33 cellular contexts compared by ENCODE assay signal in genomic region chr4:180946188-180946587, GRCh38.
DNase-seq lines count a peak whose midpoint lies in the region; ATAC-seq, FAIRE-seq and TF ChIP-seq lines count a peak whose summit lies in the region.
"Had no signal": no experiment of that assay in that cellular context is flagged by ENCODE, and none has a peak within 500 bp of the region (broad histone marks: within the 10 kb centered on the region; RNA-seq: fewer than 3 reads in every experiment).

No MANE protein-coding gene starts in this region.

- intact Hi-C loops in HepG2 (cut with micrococcal nuclease; ENCODE audit: unreplicated experiment) (no loop called here), right lobe of liver (cut with DNase I) (no loop called here), HCT116 (cut with micrococcal nuclease) (loop anchor here (2.0 kb wide), 1 partner anchor 281 kb away; no protein-coding TSS in a partner anchor), posterior cingulate gyrus (cut with DNase I) (loop anchor here (5.0 kb wide), 1 partner anchor 119 kb away; no protein-coding TSS in a partner anchor)

- DNase-seq in HepG2 (ENCODE audit: low spot score) (no peak), right lobe of liver (no peak), HCT116 (ENCODE audit: low read depth, low spot score) (no peak), posterior cingulate gyrus (no peak)
- DNase-seq: 8988T; ACHN; AML-193; BE2C; C1 segment of cervical spinal cord; Caco-2; Calu3; CD4-positive, alpha-beta memory T cell; CD4-positive, alpha-beta T cell; CD4-positive, CD25-positive, alpha-beta regulatory T cell; CD8-positive, alpha-beta memory T cell; CD8-positive, alpha-beta T cell; COR-L47; DMS 273 treated with DMSO at 0.1 percent for 48 hours; DMS153; DMS53; DMS79; DMS79 treated with DMSO at 0.1 percent for 48 hours; DND-41; EL had no signal

- 60% methylated on average over 4 of the region's 4 CpGs for WGBS in HepG2 (ENCODE audit: low lambda C conversion rate)
- 81% methylated on average over 4 of the region's 4 CpGs for WGBS in right lobe of liver (ENCODE audit: insufficient coverage, low coverage, low lambda C conversion rate, missing lambda C conversion rate)

- H3K27ac ChIP-seq in HepG2 (ENCODE audit: extremely low read length, insufficient read depth, low read length) (no peak overlapping the region), right lobe of liver (no peak overlapping the region), HCT116 (ENCODE audit: low read depth, low read length) (no peak overlapping the region), HEK293 (ENCODE audit: extremely low read depth, low read depth, low read length) (no peak overlapping the region)
- H3K27ac ChIP-seq: 22Rv1; A549; BLaER1; BLaER1 treated with 17β-estradiol and CSF1 and Interleukin-3, amounts not matched to agents 10 nM and 100 nM; C4-2B had no signal

- H3K36me3 ChIP-seq in HepG2 (replicated peaks in 1 of 2; ENCODE audit: control insufficient read depth in 1 of 2, insufficient read depth in 2 of 2, low read length in 2 of 2) (no peaks in the 10 kb centered on the region), right lobe of liver (no peaks in the 10 kb centered on the region), HCT116 (ENCODE audit: control insufficient read depth in 1 of 2, insufficient read depth in 2 of 2, low read length in 2 of 2) (no peaks in the 10 kb centered on the region), HEK293 (ENCODE audit: control insufficient read depth in 2 of 2, insufficient read depth in 1 of 2, low read length in 2 of 2) (no peaks in the 10 kb centered on the region)
- H3K36me3 ChIP-seq: BE2C; BLaER1; BLaER1 treated with 17β-estradiol and CSF1 and Interleukin-3, amounts not matched to agents 10 nM and 100 nM had no signal

- H2AFZ ChIP-seq in HepG2 (ENCODE audit: low read length), result no peak overlapping the region
- H2AFZ ChIP-seq in HCT116 (ENCODE audit: low read depth, low read length, poor library complexity, severe bottlenecking), result peak overlapping the region; percentile 27

- TF ChIP-seq CTCF in HepG2 (CRISPR knock-in tag; IDR thresholded peaks at IDR 0.05), result no peak
- TF ChIP-seq CTCF in right lobe of liver (IDR thresholded peaks at IDR 0.05), result no peak
- no peak for TF ChIP-seq CTCF in HCT116 (IDR thresholded peaks at IDR 0.05 in 2 of 3, conservative IDR thresholded peaks at IDR 0.05 in 1 of 3; ENCODE audit: borderline replicate concordance in 1 of 3, insufficient read depth in 1 of 3, low read depth in 2 of 3, low read length in 2 of 3)
- TF ChIP-seq CTCF in HEK293 (tag by site-specific recombination; IDR thresholded peaks at IDR 0.05), result no peak

- no peak overlapping the region for H3K4me3 ChIP-seq in HepG2 (replicated peaks in 1 of 3; ENCODE audit: insufficient read depth in 1 of 3, low read depth in 2 of 3, low read length in 3 of 3)
- H3K4me3 ChIP-seq in right lobe of liver, result no peak overlapping the region
- no peak overlapping the region for H3K4me3 ChIP-seq in HCT116 (replicated peaks in 1 of 2; ENCODE audit: low read depth in 1 of 2, low read length in 2 of 2)
- no peak overlapping the region for H3K4me3 ChIP-seq in HEK293 (ENCODE audit: low read depth, low read length)
- H3K4me3 ChIP-seq: A549; BLaER1; BLaER1 treated with 17β-estradiol and CSF1 and Interleukin-3, amounts not matched to agents 10 nM and 100 nM had no signal

- H3K27me3 ChIP-seq in HepG2 (ENCODE audit: control insufficient read depth in 1 of 2, insufficient read depth in 2 of 2, low read length in 2 of 2) (no peaks in the 10 kb centered on the region), right lobe of liver (no peaks in the 10 kb centered on the region), HCT116 (ENCODE audit: insufficient read depth, low read length) (no peaks in the 10 kb centered on the region)
- H3K27me3 ChIP-seq: BE2C; BLaER1; BLaER1 treated with 17β-estradiol and CSF1 and Interleukin-3, amounts not matched to agents 10 nM and 100 nM had no signal

- TF ChIP-seq RAD21 in HepG2 (CRISPR knock-in tag; IDR thresholded peaks at IDR 0.05), result no peak
- TF ChIP-seq RAD21 in HCT116 (IDR thresholded peaks at IDR 0.05; ENCODE audit: low read depth), result no peak

- TF ChIP-seq EP300 in HepG2 (IDR thresholded peaks at IDR 0.05; ENCODE audit: low read depth in 2 of 2, low read length in 2 of 2) (no peak), HepG2 (CRISPR knock-in tag; IDR thresholded peaks at IDR 0.05; ENCODE audit: borderline replicate concordance) (no peak)

- in situ Hi-C loops in HepG2 (cut with HindIII; ENCODE audit: extremely low pct_ligation_motif_present, low pct_unique_long_range_greater_than_20kb), result no loop called here

- CTCF ChIA-PET in HepG2 (lab: Yijun Ruan, JAX; ENCODE audit: low intra/inter-chr PET ratio, low total read pairs) (no interaction called here), HCT116 (lab: Charles Lee) (no interaction called here), HEK293 (lab: Yijun Ruan, JAX) (interaction anchor here (0.6 kb wide), 1 partner anchor 93 kb away, joined by 3 read pairs; no protein-coding TSS in a partner anchor)

- H3K4me2 ChIP-seq in HepG2 (ENCODE audit: low read depth, low read length) (no peak overlapping the region), HCT116 (ENCODE audit: low read length) (no peak overlapping the region)
- H3K4me2 ChIP-seq: A549; BLaER1; BLaER1 treated with 17β-estradiol and CSF1 and Interleukin-3, amounts not matched to agents 10 nM and 100 nM had no signal

- RAD21 ChIA-PET in HCT116 (lab: Charles Lee; ENCODE audit: low non-redundant PET in 1 of 2, low total read pairs in 2 of 2, uncharacterized antibody in 2 of 2, unreplicated experiment in 2 of 2), result no interaction called here

- H3K9me3 ChIP-seq in HepG2 (ENCODE audit: low read length) (no peaks in the 10 kb centered on the region), right lobe of liver (no peaks in the 10 kb centered on the region), HCT116 (ENCODE audit: control insufficient read depth in 1 of 2, insufficient read depth in 1 of 2, low read depth in 1 of 2, low read length in 2 of 2) (no peaks in the 10 kb centered on the region), HEK293 (ENCODE audit: control insufficient read depth, insufficient read depth, low read depth, low read length) (no peaks in the 10 kb centered on the region)
- H3K9me3 ChIP-seq: A549; BE2C; BLaER1; BLaER1 treated with 17β-estradiol and CSF1 and Interleukin-3, amounts not matched to agents 10 nM and 100 nM; Caco-2 had no signal

- TF ChIP-seq POLR2A in HepG2 (IDR thresholded peaks at IDR 0.05; ENCODE audit: insufficient read depth in 1 of 2, low read depth in 2 of 2, low read length in 2 of 2) (no peak), right lobe of liver (IDR thresholded peaks at IDR 0.05) (no peak), HCT116 (IDR thresholded peaks at IDR 0.05; ENCODE audit: borderline replicate concordance, extremely low read depth, insufficient read depth, insufficient read length) (no peak)

- H4K20me1 ChIP-seq in HepG2 (ENCODE audit: insufficient read depth, low read length) (no peaks in the 10 kb centered on the region), HCT116 (ENCODE audit: insufficient read depth) (no peaks in the 10 kb centered on the region)
- H4K20me1 ChIP-seq: BLaER1; BLaER1 treated with 17β-estradiol and CSF1 and Interleukin-3, amounts not matched to agents 10 nM and 100 nM had no signal

- POLR2A ChIA-PET in HepG2 (lab: Yijun Ruan, JAX), result no interaction called here
- POLR2A ChIA-PET in HCT116 (lab: Charles Lee), result no interaction called here
- POLR2A ChIA-PET in HEK293 (lab: Yijun Ruan, JAX), result no interaction called here

- no peak for FAIRE-seq in HepG2 (lab: Jason Lieb, UNC)
- FAIRE-seq: A204.1, A549, D721Med had no signal

- H3K9me2 ChIP-seq in HCT116 (ENCODE audit: insufficient read depth), result no peaks in the 10 kb centered on the region

- ATAC-seq in HepG2, result no peak
- ATAC-seq in right lobe of liver, result no peak
- ATAC-seq in HCT116, result no peak
- ATAC-seq in HG02642 (IDR thresholded peaks at IDR 0.05; ENCODE audit: poor library complexity, unreplicated experiment), result no peak
- ATAC-seq: A549; CD8-positive, alpha-beta T cell had no signal

- H3K9ac ChIP-seq in HepG2 (ENCODE audit: insufficient read depth, low read depth, low read length), result no peak overlapping the region
- no peak overlapping the region for H3K9ac ChIP-seq in HCT116 (ENCODE audit: low read length)
- H3K9ac ChIP-seq: BLaER1; BLaER1 treated with 17β-estradiol and CSF1 and Interleukin-3, amounts not matched to agents 10 nM and 100 nM had no signal

- H3K79me2 ChIP-seq in HepG2 (ENCODE audit: insufficient read depth, low read length), result no peaks in the 10 kb centered on the region
- no peaks in the 10 kb centered on the region for H3K79me2 ChIP-seq in HCT116 (ENCODE audit: insufficient read depth, low read length)

- BruUV-seq in HepG2 (replicated peaks; lab: Mats Ljungman, UMichigan) (no TSS peak), HCT116 (replicated peaks; lab: Mats Ljungman, UMichigan) (no TSS peak)

- H3K4me1 ChIP-seq in HepG2 (ENCODE audit: insufficient read depth, low read length) (no peaks in the 10 kb centered on the region), right lobe of liver (no peaks in the 10 kb centered on the region), HCT116 (ENCODE audit: control insufficient read depth in 1 of 2, insufficient read depth in 2 of 2, low read length in 2 of 2) (peaks cover 0 to 13% of the 10 kb centered on the region in 2 experiments; a peak in 2 of 4 replicates), HEK293 (ENCODE audit: control insufficient read depth, insufficient read depth, low read length) (no peaks in the 10 kb centered on the region; the same call in 1 of the 2 replicates)
- H3K4me1 ChIP-seq: A549; BLaER1; BLaER1 treated with 17β-estradiol and CSF1 and Interleukin-3, amounts not matched to agents 10 nM and 100 nM; Caco-2 had no signal

TF ChIP-seq in HepG2, 621 proteins besides CTCF, POLR2A, EP300 and RAD21 (continues in another document):
- peak; percentile 84 for TF ChIP-seq ATF7 (IDR thresholded peaks at IDR 0.05)
- TF ChIP-seq ATF7 (CRISPR knock-in tag; IDR thresholded peaks at IDR 0.05), result no peak

TF ChIP-seq in HCT116, 20 proteins besides CTCF, POLR2A, EP300 and RAD21 (continues in another document):
- TF ChIP-seq SIN3A (IDR thresholded peaks at IDR 0.05; ENCODE audit: low read depth) (no peak), ZFX (IDR thresholded peaks at IDR 0.05) (no peak), JUND (IDR thresholded peaks at IDR 0.05) (no peak), ELF1 (IDR thresholded peaks at IDR 0.05; ENCODE audit: borderline replicate concordance, low read depth) (no peak), FOSL1 (IDR thresholded peaks at IDR 0.05; ENCODE audit: low read depth) (no peak)

Comparison
In these comparisons a context has a peak if more than half of its experiments do, and no peak if none do; other contexts are left out.
1. intact Hi-C loops: an anchor here in HCT116 (2.0 kb wide) and posterior cingulate gyrus (5.0 kb wide); none called in HepG2 and right lobe of liver.
2. Of the 63 proteins assayed by ChIP-seq in both HepG2 and HEK293: peak only in HepG2: none; only in HEK293: ATF2; in both: none; in neither: 62.